In genomic region chr1:98053471-98054366, GRCh38 we compare ENCODE assay signal across 8 cellular contexts.
DNase-seq lines count a peak whose midpoint lies in the region; ATAC-seq and TF ChIP-seq lines count a peak whose summit lies in the region.

No MANE protein-coding gene starts in this region.

- ATAC-seq in GM18511 (IDR thresholded peaks at IDR 0.05; ENCODE audit: unreplicated experiment) (peak; percentile 97), HG02970 (IDR thresholded peaks at IDR 0.05; ENCODE audit: low FRiP score, unreplicated experiment) (peak; percentile 96), esophagus mucosa (peak; percentile 88)
- ATAC-seq in stimulated activated naive CD8-positive, alpha-beta T cell treated with anti-CD3 and anti-CD28 coated beads, Interleukin-15, Interleukin-2, amounts not matched to agents 100 U/mL and 50 U/mL, for 24 hours: peak; percentile 95

- CTCF ChIA-PET in AG04449 (lab: Yijun Ruan, JAX): interaction anchor here (0.6 to 11.0 kb wide), 34 partner anchors 9 to 1092 kb away, joined by 3 to 117 read pairs (median 3); no protein-coding TSS in a partner anchor

- DNase-seq in AG04449 (ENCODE audit: low read depth, low spot score): no peak
- DNase-seq in NCI-H2227 (lab: John Stamatoyannopoulos, UW; ENCODE audit: unreplicated experiment): peak; percentile 93
- DNase-seq in activated T-cell treated with anti-CD3 and anti-CD28 coated beads for 24 hours (ENCODE audit: low read depth): peak; percentile 41
- DNase-seq in mucosa of gallbladder (ENCODE audit: low spot score): peak; percentile 43
- peak; percentile 74 for DNase-seq in stimulated activated naive CD8-positive, alpha-beta T cell treated with anti-CD3 and anti-CD28 coated beads, Interleukin-15, Interleukin-2, amounts not matched to agents 100 U/mL and 50 U/mL, for 24 hours

- POLR2A ChIA-PET in AG04449 (lab: Yijun Ruan, JAX): interaction anchor here (0.8 to 1.0 kb wide), 2 partner anchors 272 to 309 kb away, joined by 3 read pairs; no protein-coding TSS in a partner anchor

- TF ChIP-seq CTCF in AG04449 (IDR thresholded peaks at IDR 0.05; ENCODE audit: insufficient read depth, low read length, missing control alignments): peak; percentile 76

- H3K4me3 ChIP-seq in AG04449 (ENCODE audit: low read depth, low read length): peak overlapping the region; percentile 53
